Comparison of ENCODE assay signal across 17 cellular contexts in genomic region chr16:88404769-88405168, GRCh38. TPM values are rescaled to one million over a fixed set of nuclear protein-coding genes. Genes with fewer than 3 reads are reported as not detected.
DNase-seq lines count a peak whose midpoint lies in the region; ATAC-seq and TF ChIP-seq lines count a peak whose summit lies in the region.
"Had no signal": no experiment of that assay in that cellular context is flagged by ENCODE, and none has a peak within 500 bp of the region (broad histone marks: within the 10 kb centered on the region; RNA-seq: fewer than 3 reads in every experiment).

No MANE protein-coding gene starts in this region.

- no peak overlapping the region for H2BK120ac ChIP-seq in mesenchymal stem cell (ENCODE audit: low read depth, low read length)

- H3K4me2 ChIP-seq in BLaER1 treated with 17β-estradiol and CSF1 and Interleukin-3, amounts not matched to agents 10 nM and 100 nM, result peak overlapping the region in 9 of 11 experiments; percentile 53 to 89 (median 76); a peak in 18 of 22 replicates
- H3K4me2 ChIP-seq in mesenchymal stem cell (ENCODE audit: low read length, poor library complexity, severe bottlenecking), result no peak overlapping the region

- no peak overlapping the region for H2BK15ac ChIP-seq in mesenchymal stem cell (ENCODE audit: low read depth, poor library complexity, severe bottlenecking)

- peak overlapping the region in 1 of 2 experiments; percentile 43 for H3K23ac ChIP-seq in mesenchymal stem cell (ENCODE audit: low read length in 2 of 2)

- H3K4me1 ChIP-seq in BLaER1 treated with 17β-estradiol and CSF1 and Interleukin-3, amounts not matched to agents 10 nM and 100 nM, result peaks cover 25 to 66% (median 58%) of the 10 kb centered on the region in 10 experiments
- H3K4me1 ChIP-seq in mesenchymal stem cell (ENCODE audit: control insufficient read depth, insufficient read depth, low read depth, low read length) (peaks cover 9% of the 10 kb centered on the region), vagina (peaks cover 25% of the 10 kb centered on the region)
- H3K4me1 ChIP-seq: BE2C, Caco-2, HAP-1 had no signal

- no peak overlapping the region for H3K4me3 ChIP-seq in BLaER1 treated with 17β-estradiol and CSF1 and Interleukin-3, amounts not matched to agents 10 nM and 100 nM
- H3K4me3 ChIP-seq in mesenchymal stem cell (ENCODE audit: insufficient read depth in 1 of 2, low read depth in 1 of 2, low read length in 2 of 2), result no peak overlapping the region
- no peak overlapping the region for H3K4me3 ChIP-seq in vagina
- H3K4me3 ChIP-seq: HAP-1 had no signal

- no peak overlapping the region for H4K91ac ChIP-seq in mesenchymal stem cell (ENCODE audit: low read length)

- H4K20me1 ChIP-seq in BLaER1 treated with 17β-estradiol and CSF1 and Interleukin-3, amounts not matched to agents 10 nM and 100 nM, result no peaks in the 10 kb centered on the region; a peak in 1 of 22 replicates

- H2AK5ac ChIP-seq in mesenchymal stem cell (ENCODE audit: low read length, severe bottlenecking), result no peak overlapping the region

- DNase-seq in WTC11 (ENCODE audit: low spot score) (no peak), mesenchymal stem cell (no peak), vagina (ENCODE audit: extremely low spot score in 2 of 2) (no peak), NCI-H345 (lab: John Stamatoyannopoulos, UW) (no peak)
- DNase-seq: ACHN; BE2C; Caco-2; CD8-positive, alpha-beta memory T cell; DND-41; GDM1; GOT3; KBM-7 had no signal

- POLR2A ChIA-PET in WTC11 (lab: Charles Lee), result no interaction called here

- no peaks in the 10 kb centered on the region for H3K36me3 Mint-ChIP-seq in WTC11
- H3K36me3 Mint-ChIP-seq: CD8-positive, alpha-beta memory T cell had no signal

- no peak overlapping the region for H2BK5ac ChIP-seq in mesenchymal stem cell (ENCODE audit: low read depth, low read length, poor library complexity, severe bottlenecking)

- H3K9me3 ChIP-seq in BLaER1 treated with 17β-estradiol and CSF1 and Interleukin-3, amounts not matched to agents 10 nM and 100 nM (replicated peaks in 1 of 11), result no peaks in the 10 kb centered on the region
- no peaks in the 10 kb centered on the region for H3K9me3 ChIP-seq in mesenchymal stem cell (ENCODE audit: control insufficient read depth, low read length)
- no peaks in the 10 kb centered on the region for H3K9me3 ChIP-seq in vagina
- H3K9me3 ChIP-seq: BE2C, Caco-2, HAP-1 had no signal

- no peaks in the 10 kb centered on the region; the same call in 1 of the 2 replicates for H3K27me3 Mint-ChIP-seq in WTC11 (ENCODE audit: low read depth)

- H3K36me3 ChIP-seq in BLaER1 treated with 17β-estradiol and CSF1 and Interleukin-3, amounts not matched to agents 10 nM and 100 nM, result no peaks in the 10 kb centered on the region
- H3K36me3 ChIP-seq in mesenchymal stem cell (ENCODE audit: control insufficient read depth in 1 of 2, insufficient read depth in 2 of 2, low read depth in 1 of 2, low read length in 2 of 2) (peaks cover 15 to 27% of the 10 kb centered on the region in 2 experiments), vagina (no peaks in the 10 kb centered on the region)
- H3K36me3 ChIP-seq: BE2C, HAP-1 had no signal

- H3K27me3 ChIP-seq in BLaER1 treated with 17β-estradiol and CSF1 and Interleukin-3, amounts not matched to agents 10 nM and 100 nM, result no peaks in the 10 kb centered on the region
- H3K27me3 ChIP-seq in mesenchymal stem cell (ENCODE audit: control insufficient read depth in 1 of 2, insufficient read depth in 1 of 2, low read length in 2 of 2) (no peaks in the 10 kb centered on the region), vagina (no peaks in the 10 kb centered on the region)
- H3K27me3 ChIP-seq: BE2C had no signal

- H3K27ac ChIP-seq in BLaER1 treated with 17β-estradiol and CSF1 and Interleukin-3, amounts not matched to agents 10 nM and 100 nM, result no peak overlapping the region
- H3K27ac ChIP-seq in mesenchymal stem cell (ENCODE audit: low read length, poor library complexity, severe bottlenecking) (no peak overlapping the region), vagina (peak overlapping the region; percentile 43)
- H3K27ac ChIP-seq: HL-60 had no signal

- no peak overlapping the region for H3K14ac ChIP-seq in mesenchymal stem cell (ENCODE audit: low read length in 2 of 2)

- 83% methylated on average over 6 of the region's 6 CpGs for WGBS in mesenchymal stem cell

- peak overlapping the region; percentile 7 for H4K8ac ChIP-seq in mesenchymal stem cell (ENCODE audit: low read length)

- H2BK12ac ChIP-seq in mesenchymal stem cell (ENCODE audit: low read length in 2 of 2), result no peak overlapping the region

- no peak overlapping the region for H2AFZ ChIP-seq in mesenchymal stem cell (ENCODE audit: low read depth, low read length)

- no peak overlapping the region for H3K4me3 Mint-ChIP-seq in WTC11
- H3K4me3 Mint-ChIP-seq: CD8-positive, alpha-beta memory T cell had no signal

- TF ChIP-seq POLR2A in vagina (IDR thresholded peaks at IDR 0.05), result no peak

- 0 out of 2 replicates have a peak overlapping the region, but pooled peaks have one; percentile 50 for H3K27ac Mint-ChIP-seq in WTC11
- H3K27ac Mint-ChIP-seq: CD8-positive, alpha-beta memory T cell had no signal

- no peak overlapping the region for H3K4ac ChIP-seq in mesenchymal stem cell (ENCODE audit: low read depth in 1 of 2, low read length in 2 of 2)

- no peaks in the 10 kb centered on the region for H3K4me1 Mint-ChIP-seq in WTC11

- CTCF ChIA-PET in WTC11 (lab: Charles Lee), result interaction anchor here (1.0 to 3.1 kb wide), 2 partner anchors 28 to 32 kb away, joined by 3 to 16 read pairs; no protein-coding TSS in a partner anchor

- H3K79me1 ChIP-seq in mesenchymal stem cell (replicated peaks; ENCODE audit: low read length, poor library complexity, severe bottlenecking), result no peaks in the 10 kb centered on the region

- peaks cover 11% of the 10 kb centered on the region; the same call in 1 of the 2 replicates for H3K9me3 Mint-ChIP-seq in WTC11
- H3K9me3 Mint-ChIP-seq: CD8-positive, alpha-beta memory T cell had no signal

- TF ChIP-seq CTCF in WTC11 (IDR thresholded peaks at IDR 0.05) (no peak), vagina (IDR thresholded peaks at IDR 0.05) (no peak)

- ATAC-seq in WTC11 (no peak), HG03565 (IDR thresholded peaks at IDR 0.05; ENCODE audit: unreplicated experiment) (no peak), HG02623 (IDR thresholded peaks at IDR 0.05; ENCODE audit: unreplicated experiment) (no peak)

- peak overlapping the region in 3 of 11 experiments; percentile 9 to 50 (median 41); a peak in 2 of 22 replicates for H3K9ac ChIP-seq in BLaER1 treated with 17β-estradiol and CSF1 and Interleukin-3, amounts not matched to agents 10 nM and 100 nM
- H3K9ac ChIP-seq in mesenchymal stem cell (ENCODE audit: low read length), result no peak overlapping the region

- no peak overlapping the region for H3K18ac ChIP-seq in mesenchymal stem cell (ENCODE audit: low read depth in 1 of 2, low read length in 2 of 2)

- intact Hi-C loops in vagina (cut with DNase I), result no loop called here

TF ChIP-seq in WTC11, 78 proteins besides CTCF, POLR2A, EP300 and RAD21:
- TF ChIP-seq ZNF121 (CRISPR knock-in tag; IDR thresholded peaks at IDR 0.05) (no peak), HMGXB4 (CRISPR knock-in tag; IDR thresholded peaks at IDR 0.05) (no peak), TEAD1 (CRISPR knock-in tag; IDR thresholded peaks at IDR 0.05) (no peak), MXD4 (CRISPR knock-in tag; IDR thresholded peaks at IDR 0.05; ENCODE audit: borderline replicate concordance) (no peak), SOX15 (CRISPR knock-in tag; IDR thresholded peaks at IDR 0.05) (no peak)
TF ChIP-seq in WTC11: peak in this region for 0.

RNA-seq across cellular contexts. Expression of gene ZNF469, which starts 22.0 kb away (rescaled TPM):
- total RNA-seq in WTC11 (2021) (1.8 to 3.2 TPM (median 2.4 TPM) in 3 replicates), vagina (2.2 TPM)
- polyA plus RNA-seq in mesenchymal stem cell (2013, experiment 1 of 2), result 11.1 TPM
- 10.4 TPM for polyA plus RNA-seq in mesenchymal stem cell (2013, experiment 2 of 2)

RNA-seq across cellular contexts. Expression of gene ZFPM1, which starts 48.3 kb away (rescaled TPM):
- total RNA-seq in WTC11 (2021) (8.1 to 9.3 TPM (median 8.5 TPM) in 3 replicates), vagina (1.7 TPM)
- polyA plus RNA-seq in mesenchymal stem cell (2013, experiment 1 of 2), result 3.4 TPM
- 3.4 TPM for polyA plus RNA-seq in mesenchymal stem cell (2013, experiment 2 of 2)
